1 cellular context compared by ENCODE assay signal in the genomic region with DNA sequence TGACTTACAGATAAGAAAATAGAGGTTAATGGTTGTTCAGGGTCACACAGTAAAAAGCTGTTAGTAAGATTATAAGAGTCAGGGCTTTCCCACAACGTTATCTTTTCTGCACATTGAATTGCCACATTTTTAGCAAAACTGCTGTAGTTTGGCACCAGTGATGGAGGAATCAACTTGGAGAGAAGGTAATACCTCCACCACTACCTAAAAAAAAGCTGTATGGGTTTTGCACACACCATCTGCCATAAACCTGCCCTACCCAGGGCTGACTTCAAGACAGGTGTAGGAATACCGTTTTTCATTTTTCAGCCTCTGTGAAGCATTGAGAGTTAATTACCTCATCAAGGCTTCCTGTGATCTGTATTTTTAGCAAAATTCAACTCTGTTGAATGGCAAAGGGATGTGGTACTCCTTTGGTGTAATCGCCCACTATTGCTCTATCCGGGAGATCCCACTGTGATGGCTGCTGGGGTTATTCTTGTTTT.
TF ChIP-seq lines count a peak whose summit lies in the region.

No MANE protein-coding gene starts in this region.

TF ChIP-seq in IMR-90, 13 proteins besides CTCF, POLR2A, EP300 and RAD21:
- TF ChIP-seq MAFK (IDR thresholded peaks at IDR 0.05; ENCODE audit: low read depth, low read length), result no peak
- no peak for TF ChIP-seq USF2 (IDR thresholded peaks at IDR 0.05; ENCODE audit: low read depth, low read length)
- no peak for TF ChIP-seq CEBPB (IDR thresholded peaks at IDR 0.05; ENCODE audit: low read depth, low read length)
- no peak for TF ChIP-seq RCOR1 (IDR thresholded peaks at IDR 0.05; ENCODE audit: insufficient replicate concordance, low read length)
- TF ChIP-seq CHD1 (IDR thresholded peaks at IDR 0.05; ENCODE audit: low read depth, low read length), result no peak
- no peak for TF ChIP-seq SMC3 (IDR thresholded peaks at IDR 0.05; ENCODE audit: low read depth, low read length)
- no peak for TF ChIP-seq MAZ (IDR thresholded peaks at IDR 0.05; ENCODE audit: borderline replicate concordance, low read depth, low read length)
- TF ChIP-seq, protein P1, sequence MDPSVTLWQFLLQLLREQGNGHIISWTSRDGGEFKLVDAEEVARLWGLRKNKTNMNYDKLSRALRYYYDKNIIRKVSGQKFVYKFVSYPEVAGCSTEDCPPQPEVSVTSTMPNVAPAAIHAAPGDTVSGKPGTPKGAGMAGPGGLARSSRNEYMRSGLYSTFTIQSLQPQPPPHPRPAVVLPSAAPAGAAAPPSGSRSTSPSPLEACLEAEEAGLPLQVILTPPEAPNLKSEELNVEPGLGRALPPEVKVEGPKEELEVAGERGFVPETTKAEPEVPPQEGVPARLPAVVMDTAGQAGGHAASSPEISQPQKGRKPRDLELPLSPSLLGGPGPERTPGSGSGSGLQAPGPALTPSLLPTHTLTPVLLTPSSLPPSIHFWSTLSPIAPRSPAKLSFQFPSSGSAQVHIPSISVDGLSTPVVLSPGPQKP (IDR thresholded peaks at IDR 0.05; ENCODE audit: borderline replicate concordance, low read depth, low read length), result no peak
- TF ChIP-seq BHLHE40 (IDR thresholded peaks at IDR 0.05; ENCODE audit: low read depth, low read length), result no peak
- TF ChIP-seq FOS (IDR thresholded peaks at IDR 0.05; ENCODE audit: low read depth, low read length), result no peak
- no peak for TF ChIP-seq RFX5 (IDR thresholded peaks at IDR 0.05; ENCODE audit: low read depth, low read length)
- TF ChIP-seq MXI1 (IDR thresholded peaks at IDR 0.05; ENCODE audit: borderline replicate concordance, low read depth, low read length), result no peak
- no peak for TF ChIP-seq NFE2L2 (IDR thresholded peaks at IDR 0.05; ENCODE audit: low read depth, low read length)
TF ChIP-seq in IMR-90: peak in this region for 0.
